ENCODE assay signal across 8 cellular contexts in the genomic region with DNA sequence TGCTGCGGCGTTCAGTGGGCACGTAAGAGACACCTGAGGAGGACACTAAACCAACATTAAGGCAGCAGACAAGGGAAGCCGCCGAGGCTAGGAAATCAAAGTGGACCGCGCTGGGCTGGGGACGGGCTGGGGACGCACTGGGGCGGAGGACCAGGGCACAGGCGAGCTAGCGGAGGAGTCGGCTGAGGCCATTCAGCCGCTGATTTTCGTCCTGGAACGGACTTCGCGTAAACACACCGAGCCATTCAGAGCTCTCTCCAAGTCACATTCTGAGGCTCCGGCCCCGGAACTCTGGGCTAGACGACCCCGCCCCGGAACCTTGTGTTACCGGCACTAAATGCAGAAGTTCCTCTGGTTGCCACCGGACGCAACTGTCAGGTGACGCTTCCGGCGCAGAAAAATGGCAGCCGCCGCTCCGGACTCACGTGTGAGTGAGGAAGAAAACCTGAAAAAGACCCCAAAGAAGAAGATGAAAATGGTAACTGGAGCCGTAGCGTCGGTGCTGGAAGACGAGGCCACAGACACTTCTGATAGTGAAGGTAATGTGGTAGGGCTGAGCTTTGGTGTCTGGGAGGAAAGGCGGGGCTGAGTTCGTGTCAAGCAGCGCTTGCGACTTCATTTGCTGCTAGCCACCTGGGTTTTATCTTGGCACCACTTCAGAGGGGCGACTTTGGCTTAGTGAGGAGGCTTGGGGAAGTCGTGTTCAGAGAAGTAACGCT. TPM values are rescaled to one million over a fixed set of nuclear protein-coding genes. Genes with fewer than 3 reads are reported as not detected.
DNase-seq lines count a peak whose midpoint lies in the region; ATAC-seq and TF ChIP-seq lines count a peak whose summit lies in the region.

A gene with protein sequence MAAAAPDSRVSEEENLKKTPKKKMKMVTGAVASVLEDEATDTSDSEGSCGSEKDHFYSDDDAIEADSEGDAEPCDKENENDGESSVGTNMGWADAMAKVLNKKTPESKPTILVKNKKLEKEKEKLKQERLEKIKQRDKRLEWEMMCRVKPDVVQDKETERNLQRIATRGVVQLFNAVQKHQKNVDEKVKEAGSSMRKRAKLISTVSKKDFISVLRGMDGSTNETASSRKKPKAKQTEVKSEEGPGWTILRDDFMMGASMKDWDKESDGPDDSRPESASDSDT (plus strand): TSS at position 377 of the 719 bp plus-strand sequence. CDS start 24 bp downstream, at position 401.

- peaks cover 10% of the 10 kb centered on the region for H3K4me1 Mint-ChIP-seq in activated T-helper 17 cell treated with anti-CD3 and anti-CD28 coated beads, Interleukin-2, amount 50 U/mL, for 72 hours
- H3K4me1 Mint-ChIP-seq in natural killer cell treated with Interleukin-12 subunit alpha and Interleukin-12 subunit beta and Interleukin-15 and Interleukin-18, amount 100 ng/mL, for 72 hours (ENCODE audit: low read depth in 2 of 2) = peaks cover 25 to 26% of the 10 kb centered on the region in 2 donors

- H3K27ac ChIP-seq in RWPE2 (ENCODE audit: poor library complexity, severe bottlenecking) = no peak within 1 kb of the TSS

- H3K4me3 Mint-ChIP-seq in activated T-helper 17 cell treated with anti-CD3 and anti-CD28 coated beads, Interleukin-2, amount 50 U/mL, for 72 hours = peak within 1 kb of the TSS; percentile 94
- peak within 1 kb of the TSS; percentile 98 for H3K4me3 Mint-ChIP-seq in natural killer cell treated with Interleukin-12 subunit alpha and Interleukin-12 subunit beta and Interleukin-15 and Interleukin-18, amount 100 ng/mL, for 72 hours

- peaks cover 4% of the 10 kb centered on the region for H3K27me3 Mint-ChIP-seq in activated T-helper 17 cell treated with anti-CD3 and anti-CD28 coated beads, Interleukin-2, amount 50 U/mL, for 72 hours
- H3K27me3 Mint-ChIP-seq in natural killer cell treated with Interleukin-12 subunit alpha and Interleukin-12 subunit beta and Interleukin-15 and Interleukin-18, amount 100 ng/mL, for 72 hours = peaks cover 5 to 6% of the 10 kb centered on the region in 2 donors

- no peaks in the 10 kb centered on the region for H3K4me1 ChIP-seq in RWPE2 (ENCODE audit: insufficient read depth, poor library complexity, severe bottlenecking)

- DNase-seq in ELF-1 (ENCODE audit: low read depth, low spot score) = peak; percentile 94
- DNase-seq in H4 (ENCODE audit: low spot score) = peak; percentile 84
- peak; percentile 81 for DNase-seq in LNCaP clone FGC (ENCODE audit: low read depth)
- DNase-seq in RWPE2 (ENCODE audit: low spot score) = peak; percentile 75
- peak; percentile 91 for DNase-seq in fibroblast of peridontal ligament (ENCODE audit: extremely low read depth)
- peak; percentile 87 for DNase-seq in natural killer cell treated with Interleukin-12 subunit alpha and Interleukin-12 subunit beta and Interleukin-15 and Interleukin-18, amount 100 ng/mL, for 72 hours (ENCODE audit: low spot score)
- DNase-seq in stimulated activated naive CD4-positive, alpha-beta T cell treated with Interleukin-2 at 50 U/mL for 16 hours (lab: John Stamatoyannopoulos, UW) = peak; percentile 80

- H3K36me3 Mint-ChIP-seq in activated T-helper 17 cell treated with anti-CD3 and anti-CD28 coated beads, Interleukin-2, amount 50 U/mL, for 72 hours (ENCODE audit: low read depth) = peaks cover 27% of the 10 kb centered on the region
- no peaks in the 10 kb centered on the region for H3K36me3 Mint-ChIP-seq in natural killer cell treated with Interleukin-12 subunit alpha and Interleukin-12 subunit beta and Interleukin-15 and Interleukin-18, amount 100 ng/mL, for 72 hours

- H3K27ac Mint-ChIP-seq in activated T-helper 17 cell treated with anti-CD3 and anti-CD28 coated beads, Interleukin-2, amount 50 U/mL, for 72 hours = peak within 1 kb of the TSS; percentile 93
- peak within 1 kb of the TSS; percentile 85 to 92 for H3K27ac Mint-ChIP-seq in natural killer cell treated with Interleukin-12 subunit alpha and Interleukin-12 subunit beta and Interleukin-15 and Interleukin-18, amount 100 ng/mL, for 72 hours

- peak; percentile 98 for ATAC-seq in RWPE2 (ENCODE audit: low read depth)
- ATAC-seq in activated T-helper 17 cell treated with anti-CD3 and anti-CD28 coated beads, Interleukin-2, amount 50 U/mL, for 72 hours (replicated peaks) = peak; percentile 99
- ATAC-seq in natural killer cell treated with Interleukin-12 subunit alpha and Interleukin-12 subunit beta and Interleukin-15 and Interleukin-18, amount 100 ng/mL, for 72 hours = peak; percentile 99

- H3K4me3 ChIP-seq in LNCaP clone FGC (ENCODE audit: low read depth, low read length) (peak within 1 kb of the TSS; percentile 99), RWPE2 (ENCODE audit: severe bottlenecking) (peak within 1 kb of the TSS; percentile 87)

- H3K27me3 ChIP-seq in RWPE2 (ENCODE audit: insufficient read depth, poor library complexity, severe bottlenecking) = no peaks in the 10 kb centered on the region

- H3K36me3 ChIP-seq in RWPE2 (ENCODE audit: low read depth) = no peaks in the 10 kb centered on the region

- TF ChIP-seq CTCF in LNCaP clone FGC (IDR thresholded peaks at IDR 0.05; ENCODE audit: control insufficient read depth, extremely low read depth, insufficient read depth) (no peak), RWPE2 (IDR thresholded peaks at IDR 0.05; ENCODE audit: poor library complexity, severe bottlenecking) (no peak)

- no peaks in the 10 kb centered on the region for H3K9me3 ChIP-seq in RWPE2 (ENCODE audit: severe bottlenecking)

- no peaks in the 10 kb centered on the region for H3K9me3 Mint-ChIP-seq in activated T-helper 17 cell treated with anti-CD3 and anti-CD28 coated beads, Interleukin-2, amount 50 U/mL, for 72 hours
- H3K9me3 Mint-ChIP-seq in natural killer cell treated with Interleukin-12 subunit alpha and Interleukin-12 subunit beta and Interleukin-15 and Interleukin-18, amount 100 ng/mL, for 72 hours = peaks cover 3% of the 10 kb centered on the region

RNA-seq across cellular contexts. Expression of the gene that starts here (rescaled TPM):
- total RNA-seq in H4 (2014; rRNA removed; shearing (Covaris generic)) = 5.5 and 5.8 TPM in 2 replicates
- 10 to 100 TPM; 10.9 to 25.3 TPM for total RNA-seq in activated T-helper 17 cell treated with anti-CD3 and anti-CD28 coated beads, Interleukin-2, amount 50 U/mL, for 72 hours
- 10 to 100 TPM; 23.9 to 32.4 TPM for total RNA-seq in natural killer cell treated with Interleukin-12 subunit alpha and Interleukin-12 subunit beta and Interleukin-15 and Interleukin-18, amount 100 ng/mL, for 72 hours
